1 cellular context compared by ENCODE assay signal in genomic region chr12:69360348-69360672, GRCh38.
TF ChIP-seq lines count a peak whose summit lies in the region.

No MANE protein-coding gene starts in this region.

TF ChIP-seq in HEK293, 187 proteins besides CTCF, POLR2A, EP300 and RAD21 (continued from another document):
- TF ChIP-seq PRDM10 (tag by site-specific recombination; IDR thresholded peaks at IDR 0.05) (peak; percentile 29; the same call in 1 of the 2 replicates), ZSCAN5A (tag by site-specific recombination; IDR thresholded peaks at IDR 0.05) (no peak), ZNF768 (tag by site-specific recombination; IDR thresholded peaks at IDR 0.05) (no peak), ZNF488 (tag by site-specific recombination; IDR thresholded peaks at IDR 0.05) (no peak), REPIN1 (tag by site-specific recombination; IDR thresholded peaks at IDR 0.05; ENCODE audit: low read depth) (0 out of 2 replicates have a peak, but pooled peaks have one; percentile 71), ATF2 (tag by site-specific recombination; IDR thresholded peaks at IDR 0.05; ENCODE audit: low read depth) (peak; percentile 69; the same call in 1 of the 2 replicates), ZSCAN16 (tag by site-specific recombination; IDR thresholded peaks at IDR 0.05) (peak; percentile 97), ZNF660 (tag by site-specific recombination; IDR thresholded peaks at IDR 0.05) (0 out of 2 replicates have a peak, but pooled peaks have one; percentile 7), ZNF133 (tag by site-specific recombination; IDR thresholded peaks at IDR 0.05) (no peak), KLF8 (tag by site-specific recombination; IDR thresholded peaks at IDR 0.05) (no peak), SETDB1 (IDR thresholded peaks at IDR 0.05; ENCODE audit: insufficient read length, low read length) (no peak)
